Comparison of ENCODE assay signal across 26 cellular contexts in genomic region chr17:57404807-57405485, GRCh38.
DNase-seq lines count a peak whose midpoint lies in the region; ATAC-seq and TF ChIP-seq lines count a peak whose summit lies in the region.
"Had no signal": no experiment of that assay in that cellular context is flagged by ENCODE, and none has a peak within 500 bp of the region (broad histone marks: within the 10 kb centered on the region; RNA-seq: fewer than 3 reads in every experiment).

No MANE protein-coding gene starts in this region.

- peaks cover 27% of the 10 kb centered on the region for H3K79me2 ChIP-seq in OCI-LY1 (ENCODE audit: insufficient read depth, low read length)

- no peak for TF ChIP-seq CTCF in OCI-LY1 (IDR thresholded peaks at IDR 0.05; ENCODE audit: low read length)
- no peak for TF ChIP-seq CTCF in gastrocnemius medialis (IDR thresholded peaks at IDR 0.05 in 4 of 5, conservative IDR thresholded peaks at IDR 0.05 in 1 of 5)

- H3K9ac ChIP-seq in OCI-LY1 (ENCODE audit: low read length) = no peak overlapping the region
- H3K9ac ChIP-seq: GM23248 had no signal

- no peaks in the 10 kb centered on the region for H4K20me1 ChIP-seq in OCI-LY1 (ENCODE audit: insufficient read depth, low read length)

- H3K4me3 ChIP-seq in right cardiac atrium (ENCODE audit: low read length) (no peak overlapping the region), OCI-LY1 (ENCODE audit: low read depth, low read length, poor library complexity, severe bottlenecking) (no peak overlapping the region), gastrocnemius medialis (no peak overlapping the region)
- H3K4me3 ChIP-seq: body of pancreas, GM23248, MG63, vagina had no signal

- no peak for TF ChIP-seq POLR2A in gastrocnemius medialis (IDR thresholded peaks at IDR 0.05)

- H3K27me3 ChIP-seq in right cardiac atrium (ENCODE audit: control insufficient read depth, insufficient read depth) (no peaks in the 10 kb centered on the region), OCI-LY1 (ENCODE audit: insufficient read depth, low read length) (no peaks in the 10 kb centered on the region), gastrocnemius medialis (no peaks in the 10 kb centered on the region)
- H3K27me3 ChIP-seq: body of pancreas, MG63, vagina had no signal

- ATAC-seq in Right ventricle myocardium inferior (no peak), right cardiac atrium (no peak), gastrocnemius medialis (peak in 1 of 2 donors; percentile 14), GM18867 (IDR thresholded peaks at IDR 0.05; ENCODE audit: unreplicated experiment) (no peak)
- ATAC-seq: activated CD8-positive, alpha-beta T cell treated with anti-CD3 and anti-CD28 coated beads, Interleukin-2, amount 10 ng/mL, durations not matched to agents 7 days and 5 days; body of pancreas; naive thymus-derived CD4-positive, alpha-beta T cell; stimulated activated naive CD8-positive, alpha-beta T cell treated with anti-CD3 and anti-CD28 coated beads, Interleukin-15, amount 100 ng/mL, for 72 hours had no signal

- intact Hi-C loops in Right ventricle myocardium inferior (cut with DNase I) = loop anchor here (5.0 kb wide), 1 partner anchor 38 kb away; no protein-coding TSS in a partner anchor
- intact Hi-C loops in right cardiac atrium (cut with DNase I) = no loop called here
- intact Hi-C loops in gastrocnemius medialis (cut with DNase I; ENCODE audit: low total_unique reads) = loop anchor here (5.0 kb wide), 3 partner anchors 118 to 163 kb away; partner anchors contain the start of gene MSI2

- DNase-seq in Right ventricle myocardium inferior (ENCODE audit: missing footprints) (peak; percentile 30), right cardiac atrium (no peak), myocyte (ENCODE audit: low read depth) (peak; percentile 66), gastrocnemius medialis (no peak), HCEC 1CT (no peak), cortex of kidney (lab: John Stamatoyannopoulos, UW) (no peak)
- DNase-seq: activated CD4-positive, alpha-beta T cell treated with anti-CD3 and anti-CD28 coated beads for 1 hour; activated naive CD4-positive, alpha-beta T cell treated with anti-CD3 and anti-CD28 coated beads, Interleukin-2, amount 50 U/mL, for 16 hours; body of pancreas; Calu3; DMS79; effector CD8-positive, alpha-beta T cell; GDM1; GM23248; MG63; naive thymus-derived CD4-positive, alpha-beta T cell; NCI-H1417; NCI-H2029; SHP77; stimulated activated CD8-positive, alpha-beta memory T cell treated with anti-CD3 and anti-CD28 coated beads, Interleukin-4, amount 100 ng/mL, for 48 hours; stimulated activated naive CD8-positive, alpha-beta T cell treated with anti-CD3 and anti-CD28 coated beads, Interleukin-15, amount 100 ng/mL, for 72 hours had no signal

- H3K9me2 ChIP-seq in OCI-LY1 (ENCODE audit: low read depth, low read length) = no peaks in the 10 kb centered on the region

- no peak overlapping the region for H2AFZ ChIP-seq in OCI-LY1 (ENCODE audit: low read length)
- H2AFZ ChIP-seq: GM23248 had no signal

- H3K4me2 ChIP-seq in OCI-LY1 (ENCODE audit: low read length) = no peak overlapping the region

- H3K4me1 ChIP-seq in right cardiac atrium (ENCODE audit: control insufficient read depth, insufficient read depth, low read length) = peaks cover 19% of the 10 kb centered on the region
- peaks cover 77% of the 10 kb centered on the region for H3K4me1 ChIP-seq in OCI-LY1 (ENCODE audit: insufficient read depth, low read length, severe bottlenecking)
- H3K4me1 ChIP-seq in gastrocnemius medialis = peaks cover 53 to 75% of the 10 kb centered on the region in 2 donors

- H3K9me3 ChIP-seq in right cardiac atrium (ENCODE audit: control insufficient read depth, low read length) (no peaks in the 10 kb centered on the region), OCI-LY1 (ENCODE audit: low read length) (no peaks in the 10 kb centered on the region), gastrocnemius medialis (no peaks in the 10 kb centered on the region)
- H3K9me3 ChIP-seq: body of pancreas, MG63, vagina had no signal

- H3K36me3 ChIP-seq in OCI-LY1 (ENCODE audit: insufficient read depth, low read length) (peaks cover 68% of the 10 kb centered on the region; the same call in 1 of the 2 replicates), gastrocnemius medialis (no peaks in the 10 kb centered on the region)
- H3K36me3 ChIP-seq: MG63 had no signal

- WGBS in right cardiac atrium = 82% methylated on average over 5 of the region's 5 CpGs

- H3K27ac ChIP-seq in right cardiac atrium (ENCODE audit: low read length) (no peak overlapping the region), OCI-LY1 (ENCODE audit: low read depth, low read length, poor library complexity, severe bottlenecking) (peak overlapping the region; percentile 90), gastrocnemius medialis (peak overlapping the region; percentile 76 to 85 (median 80))
- H3K27ac ChIP-seq: body of pancreas, epithelial cell of prostate, GM23248, vagina had no signal

- peaks cover 5% of the 10 kb centered on the region; the same call in 1 of the 2 replicates for H3F3A ChIP-seq in OCI-LY1 (ENCODE audit: insufficient read depth, low read length)

- in situ Hi-C loops in gastrocnemius medialis (cut with MboI; ENCODE audit: low sequenced_read_pairs in 4 of 4) = no loop called here

Comparison
In these comparisons a context has a peak if more than half of its experiments do, and no peak if none do; other contexts are left out.
1. DNase-seq: peak in Right ventricle myocardium inferior (single experiment) and myocyte (single experiment); none in right cardiac atrium (0 of 3), gastrocnemius medialis (0 of 2), HCEC 1CT (single experiment) and cortex of kidney (single experiment).
2. intact Hi-C loops: an anchor here in Right ventricle myocardium inferior (5.0 kb wide) and gastrocnemius medialis (5.0 kb wide); none called in right cardiac atrium.